8 cellular contexts compared by ENCODE assay signal in genomic region chr18:23453657-23454011, GRCh38. TPM values are rescaled to one million over a fixed set of nuclear protein-coding genes. Genes with fewer than 3 reads are reported as not detected.
DNase-seq lines count a peak whose midpoint lies in the region; ATAC-seq and TF ChIP-seq lines count a peak whose summit lies in the region.

No MANE protein-coding gene starts in this region.

- ATAC-seq in SK-N-SH treated with all-trans-retinoic acid at 6 μM for 48 hours (peak; percentile 57), esophagus mucosa (peak; percentile 83), HG03442 (IDR thresholded peaks at IDR 0.05; ENCODE audit: unreplicated experiment) (no peak), GM18505 (IDR thresholded peaks at IDR 0.05; ENCODE audit: unreplicated experiment) (no peak)
- peak; percentile 48 to 67 for ATAC-seq in naive thymus-derived CD8-positive, alpha-beta T cell

- CTCF ChIA-PET in CD8-positive, alpha-beta memory T cell (lab: Charles Lee), result interaction anchor here (1.1 to 1.8 kb wide), 4 partner anchors 9 to 46 kb away, joined by 3 to 7 read pairs (median 4); no protein-coding TSS in a partner anchor

- TF ChIP-seq POLR2A in GM18505 (IDR thresholded peaks at IDR 0.05; ENCODE audit: borderline replicate concordance, extremely low read depth, insufficient read depth, insufficient read length), result no peak

- peak overlapping the region; percentile 98 to 100 (median 99) for H3K4me3 Mint-ChIP-seq in CD8-positive, alpha-beta memory T cell
- H3K4me3 Mint-ChIP-seq in naive thymus-derived CD8-positive, alpha-beta T cell, result peak overlapping the region; percentile 92 to 100 (median 99)

- peaks cover 44% of the 10 kb centered on the region for H3K4me1 ChIP-seq in CD8-positive, alpha-beta memory T cell (ENCODE audit: insufficient read depth, low read length)
- peaks cover 11% of the 10 kb centered on the region for H3K4me1 ChIP-seq in HAP-1

- no peaks in the 10 kb centered on the region for H3K36me3 ChIP-seq in CD8-positive, alpha-beta memory T cell (ENCODE audit: insufficient read depth, low read length)
- H3K36me3 ChIP-seq in HAP-1 (replicated peaks), result 0 out of 2 replicates have a peak, but pooled peaks cover 6% of the 10 kb centered on the region

- DNase-seq in CD8-positive, alpha-beta memory T cell, result no peak
- no peak for DNase-seq in HAP-1 (ENCODE audit: low spot score in 2 of 2)
- peak in 1 of 10 donors; percentile 3 for DNase-seq in naive thymus-derived CD8-positive, alpha-beta T cell
- DNase-seq in NCI-H524 treated with DMSO at 0.1 percent for 48 hours (lab: John Stamatoyannopoulos, UW), result no peak

- H3K27ac ChIP-seq in CD8-positive, alpha-beta memory T cell (ENCODE audit: low read depth, low read length), result peak overlapping the region; percentile 89

- POLR2A ChIA-PET in CD8-positive, alpha-beta memory T cell (lab: Charles Lee), result interaction anchor here (0.9 to 1.8 kb wide), 2 partner anchors 13 to 50 kb away, joined by 3 to 4 read pairs; partner anchors contain the start of gene RMC1
- POLR2A ChIA-PET in naive thymus-derived CD8-positive, alpha-beta T cell (lab: Charles Lee), result interaction anchor here (0.8 to 2.4 kb wide), 7 partner anchors 10 to 685 kb away, joined by 3 to 11 read pairs (median 6); partner anchors contain the start of gene RMC1

- H3K36me3 Mint-ChIP-seq in CD8-positive, alpha-beta memory T cell, result peaks cover 0 to 31% (median 3%) of the 10 kb centered on the region in 3 donors
- H3K36me3 Mint-ChIP-seq in naive thymus-derived CD8-positive, alpha-beta T cell, result peaks cover 0 to 17% (median 0%) of the 10 kb centered on the region in 3 donors

- H3K9me3 ChIP-seq in CD8-positive, alpha-beta memory T cell (ENCODE audit: low read length), result no peaks in the 10 kb centered on the region
- H3K9me3 ChIP-seq in HAP-1, result no peaks in the 10 kb centered on the region

- H3K9me3 Mint-ChIP-seq in CD8-positive, alpha-beta memory T cell, result no peaks in the 10 kb centered on the region
- no peaks in the 10 kb centered on the region for H3K9me3 Mint-ChIP-seq in naive thymus-derived CD8-positive, alpha-beta T cell

- H3K27me3 Mint-ChIP-seq in CD8-positive, alpha-beta memory T cell, result peaks cover 0 to 4% of the 10 kb centered on the region in 2 donors
- no peaks in the 10 kb centered on the region for H3K27me3 Mint-ChIP-seq in naive thymus-derived CD8-positive, alpha-beta T cell

- peak overlapping the region; percentile 86 for H3K4me3 ChIP-seq in CD8-positive, alpha-beta memory T cell (ENCODE audit: low read length)
- peak overlapping the region; percentile 85 for H3K4me3 ChIP-seq in HAP-1

- no peaks in the 10 kb centered on the region for H3K27me3 ChIP-seq in CD8-positive, alpha-beta memory T cell (ENCODE audit: insufficient read depth, low read length, poor library complexity, severe bottlenecking)
- H3K27me3 ChIP-seq in HAP-1 (ENCODE audit: low read depth), result no peaks in the 10 kb centered on the region

- H3K4me1 Mint-ChIP-seq in CD8-positive, alpha-beta memory T cell, result peaks cover 46 to 56% (median 56%) of the 10 kb centered on the region in 3 donors
- H3K4me1 Mint-ChIP-seq in naive thymus-derived CD8-positive, alpha-beta T cell, result peaks cover 19 to 57% (median 48%) of the 10 kb centered on the region in 4 donors

- in situ Hi-C loops in HAP-1 (cut with MboI; ENCODE audit: low sequenced_read_pairs), result no loop called here

- peak overlapping the region; percentile 86 to 99 (median 94) for H3K27ac Mint-ChIP-seq in CD8-positive, alpha-beta memory T cell
- H3K27ac Mint-ChIP-seq in naive thymus-derived CD8-positive, alpha-beta T cell, result peak overlapping the region; percentile 92 to 99 (median 96)

TF ChIP-seq in SK-N-SH treated with all-trans-retinoic acid at 6 μM for 48 hours, 23 proteins besides CTCF, POLR2A, EP300 and RAD21:
- TF ChIP-seq ZFP3 (CRISPR knock-in tag; IDR thresholded peaks at IDR 0.05), result no peak
- TF ChIP-seq RARB (CRISPR knock-in tag; IDR thresholded peaks at IDR 0.05), result no peak
- TF ChIP-seq CSRNP3 (CRISPR knock-in tag; IDR thresholded peaks at IDR 0.05), result no peak
- no peak for TF ChIP-seq OSR1 (CRISPR knock-in tag; IDR thresholded peaks at IDR 0.05)
- no peak for TF ChIP-seq GLIS3 (CRISPR knock-in tag; IDR thresholded peaks at IDR 0.05)
- TF ChIP-seq BACH2 (CRISPR knock-in tag; IDR thresholded peaks at IDR 0.05; ENCODE audit: borderline replicate concordance), result no peak
- no peak for TF ChIP-seq ZNF565 (CRISPR knock-in tag; conservative IDR thresholded peaks at IDR 0.05; ENCODE audit: low read depth)
- TF ChIP-seq ESRRG (CRISPR knock-in tag; IDR thresholded peaks at IDR 0.05), result no peak
- no peak for TF ChIP-seq ZNF70 (CRISPR knock-in tag; IDR thresholded peaks at IDR 0.05)
- TF ChIP-seq PATZ1 (CRISPR knock-in tag; IDR thresholded peaks at IDR 0.05; ENCODE audit: borderline replicate concordance), result no peak
- no peak for TF ChIP-seq ZFP30 (CRISPR knock-in tag; IDR thresholded peaks at IDR 0.05)

RNA-seq across cellular contexts. Expression of gene RIOK3, which starts 0.5 kb away (rescaled TPM):
- total RNA-seq in CD8-positive, alpha-beta memory T cell, result 10 to 100 TPM; 55.3 to 56.4 TPM
- polyA plus RNA-seq in CD8-positive, alpha-beta memory T cell, result 41.6 TPM
- total RNA-seq in esophagus mucosa, result 119 TPM
- 10 to 100 TPM; 78.9 to 79.6 TPM for total RNA-seq in naive thymus-derived CD8-positive, alpha-beta T cell
- 10 to 100 TPM; 19.2 to 27.7 (median 25.0) TPM for polyA plus RNA-seq in naive thymus-derived CD8-positive, alpha-beta T cell

RNA-seq across cellular contexts. Expression of gene RMC1, which starts 49.7 kb away (rescaled TPM):
- 10 to 100 TPM; 45.5 to 47.7 TPM for total RNA-seq in CD8-positive, alpha-beta memory T cell
- 41.3 TPM for polyA plus RNA-seq in CD8-positive, alpha-beta memory T cell
- 17.4 TPM for total RNA-seq in esophagus mucosa
- total RNA-seq in naive thymus-derived CD8-positive, alpha-beta T cell, result 10 to 100 TPM; 44.4 to 48.5 TPM
- 10 to 100 TPM; 24.6 to 28.3 (median 25.5) TPM for polyA plus RNA-seq in naive thymus-derived CD8-positive, alpha-beta T cell

Comparison
In these comparisons a context has a peak if more than half of its experiments do, and no peak if none do; other contexts are left out.
1. ATAC-seq: peak in SK-N-SH treated with all-trans-retinoic acid at 6 μM for 48 hours (single experiment), esophagus mucosa (single experiment) and naive thymus-derived CD8-positive, alpha-beta T cell (2 of 2); none in HG03442 (single experiment) and GM18505 (single experiment).